ENCODE assay signal across 19 cellular contexts in the genomic region with DNA sequence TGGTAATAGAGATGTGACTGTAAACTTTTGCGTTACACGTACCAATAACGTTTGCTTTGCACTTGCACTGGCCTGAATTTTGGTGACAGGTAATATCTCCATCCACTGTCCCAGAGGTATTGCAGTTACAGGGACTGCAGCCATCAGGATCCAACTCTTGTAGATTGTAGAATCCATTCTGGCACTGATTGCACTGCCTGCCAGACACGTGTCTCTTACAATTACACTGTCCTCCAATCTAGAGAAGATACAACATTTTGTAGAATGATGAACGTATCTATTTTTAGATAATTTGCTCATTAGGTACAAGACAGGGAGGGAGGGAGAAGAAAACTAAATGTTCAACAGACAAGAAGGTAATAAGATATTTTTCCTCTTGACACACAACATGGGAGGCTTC.
"Had no signal": no experiment of that assay in that cellular context is flagged by ENCODE, and none has a peak within 500 bp of the region (broad histone marks: within the 10 kb centered on the region; RNA-seq: fewer than 3 reads in every experiment).

No MANE protein-coding gene starts in this region.

- H3K4me1 ChIP-seq: Peyer's patch, SJSA1 had no signal

- H3K36me3 ChIP-seq: Peyer's patch, SJSA1 had no signal

- H3K27me3 ChIP-seq: Peyer's patch, SJSA1 had no signal

- H2AFZ ChIP-seq: PC-9 had no signal

- H3K4me3 ChIP-seq: PC-9, Peyer's patch, SJSA1, SK-N-MC had no signal

- H3K9me3 ChIP-seq: Peyer's patch, SJSA1 had no signal

- DNase-seq: KBM-7, NCI-H1048, NCI-H1105, NCI-H1417, NCI-H1436 treated with DMSO at 0.1 percent for 48 hours, NCI-H1694, NCI-H187 treated with DMSO at 0.1 percent for 48 hours, NCI-H2029 treated with DMSO at 0.1 percent for 48 hours, NCI-H2171, NCI-H226, NCI-H446, NCI-H510A, NCI-H524 treated with DMSO at 0.1 percent for 48 hours, NCI-H82, PC-9, Peyer's patch, SHP77 treated with DMSO at 0.1 percent for 48 hours had no signal

- H3K27ac ChIP-seq: PC-9, Peyer's patch, SJSA1, SK-N-MC had no signal

- H3K4me2 ChIP-seq: PC-9 had no signal
